ENCODE assay signal across 2 cellular contexts in the genomic region with DNA sequence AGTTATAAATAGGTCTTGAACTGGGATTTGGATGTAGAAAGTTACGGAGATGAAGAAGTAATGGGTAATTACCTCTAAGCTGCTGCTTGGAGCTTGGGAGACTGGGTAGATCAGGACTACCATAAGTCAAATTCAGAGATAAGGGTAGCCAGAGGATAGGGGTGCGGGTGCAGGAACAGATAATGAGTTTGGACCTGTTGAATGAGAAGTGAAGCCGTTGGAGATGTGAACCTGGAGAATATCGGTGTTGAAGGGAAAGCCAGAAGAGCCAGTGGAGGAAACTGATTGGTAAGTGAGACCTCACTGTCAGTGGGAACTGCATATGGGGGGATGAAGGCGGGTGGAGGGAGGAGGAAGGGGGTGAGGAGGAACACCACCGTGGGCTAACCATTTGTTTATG.
TF ChIP-seq lines count a peak whose summit lies in the region.

No MANE protein-coding gene starts in this region.

TF ChIP-seq in SK-N-SH, 30 proteins besides CTCF, POLR2A, EP300 and RAD21 (continued from another document):
- TF ChIP-seq, protein P1, sequence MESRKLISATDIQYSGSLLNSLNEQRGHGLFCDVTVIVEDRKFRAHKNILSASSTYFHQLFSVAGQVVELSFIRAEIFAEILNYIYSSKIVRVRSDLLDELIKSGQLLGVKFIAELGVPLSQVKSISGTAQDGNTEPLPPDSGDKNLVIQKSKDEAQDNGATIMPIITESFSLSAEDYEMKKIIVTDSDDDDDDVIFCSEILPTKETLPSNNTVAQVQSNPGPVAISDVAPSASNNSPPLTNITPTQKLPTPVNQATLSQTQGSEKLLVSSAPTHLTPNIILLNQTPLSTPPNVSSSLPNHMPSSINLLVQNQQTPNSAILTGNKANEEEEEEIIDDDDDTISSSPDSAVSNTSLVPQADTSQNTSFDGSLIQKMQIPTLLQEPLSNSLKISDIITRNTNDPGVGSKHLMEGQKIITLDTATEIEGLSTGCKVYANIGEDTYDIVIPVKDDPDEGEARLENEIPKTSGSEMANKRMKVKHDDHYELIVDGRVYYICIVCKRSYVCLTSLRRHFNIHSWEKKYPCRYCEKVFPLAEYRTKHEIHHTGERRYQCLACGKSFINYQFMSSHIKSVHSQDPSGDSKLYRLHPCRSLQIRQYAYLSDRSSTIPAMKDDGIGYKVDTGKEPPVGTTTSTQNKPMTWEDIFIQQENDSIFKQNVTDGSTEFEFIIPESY (IDR thresholded peaks at IDR 0.05; ENCODE audit: borderline replicate concordance, low read depth): no peak
- TF ChIP-seq POLR2AphosphoS5 (IDR thresholded peaks at IDR 0.05; ENCODE audit: low read depth, low read length): no peak
- TF ChIP-seq EZH2phosphoT487 (IDR thresholded peaks at IDR 0.05; ENCODE audit: borderline replicate concordance, low read depth): no peak
- TF ChIP-seq MEF2A (IDR thresholded peaks at IDR 0.05; ENCODE audit: borderline replicate concordance, low read depth): no peak
- TF ChIP-seq MXI1 (IDR thresholded peaks at IDR 0.05; ENCODE audit: low read depth, low read length): no peak
- TF ChIP-seq FOXM1 (IDR thresholded peaks at IDR 0.05; ENCODE audit: low read depth): no peak
- no peak for TF ChIP-seq TCF12 (IDR thresholded peaks at IDR 0.05)
- no peak for TF ChIP-seq NFIC (IDR thresholded peaks at IDR 0.05; ENCODE audit: borderline replicate concordance)
- TF ChIP-seq, protein P2, sequence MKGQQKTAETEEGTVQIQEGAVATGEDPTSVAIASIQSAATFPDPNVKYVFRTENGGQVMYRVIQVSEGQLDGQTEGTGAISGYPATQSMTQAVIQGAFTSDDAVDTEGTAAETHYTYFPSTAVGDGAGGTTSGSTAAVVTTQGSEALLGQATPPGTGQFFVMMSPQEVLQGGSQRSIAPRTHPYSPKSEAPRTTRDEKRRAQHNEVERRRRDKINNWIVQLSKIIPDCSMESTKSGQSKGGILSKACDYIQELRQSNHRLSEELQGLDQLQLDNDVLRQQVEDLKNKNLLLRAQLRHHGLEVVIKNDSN (IDR thresholded peaks at IDR 0.05; ENCODE audit: borderline replicate concordance, low read depth): no peak
- TF ChIP-seq TAF1 (IDR thresholded peaks at IDR 0.05; ENCODE audit: borderline replicate concordance, low read depth, low read length): no peak
- no peak for TF ChIP-seq RFX5 (IDR thresholded peaks at IDR 0.05; ENCODE audit: low read length)
- TF ChIP-seq YY1 (IDR thresholded peaks at IDR 0.05; ENCODE audit: low read depth): no peak
- no peak for TF ChIP-seq SMC3 (IDR thresholded peaks at IDR 0.05; ENCODE audit: low read depth, low read length)

TF ChIP-seq in WTC11, 78 proteins besides CTCF, POLR2A, EP300 and RAD21 (continued from another document):
- TF ChIP-seq, protein P3, sequence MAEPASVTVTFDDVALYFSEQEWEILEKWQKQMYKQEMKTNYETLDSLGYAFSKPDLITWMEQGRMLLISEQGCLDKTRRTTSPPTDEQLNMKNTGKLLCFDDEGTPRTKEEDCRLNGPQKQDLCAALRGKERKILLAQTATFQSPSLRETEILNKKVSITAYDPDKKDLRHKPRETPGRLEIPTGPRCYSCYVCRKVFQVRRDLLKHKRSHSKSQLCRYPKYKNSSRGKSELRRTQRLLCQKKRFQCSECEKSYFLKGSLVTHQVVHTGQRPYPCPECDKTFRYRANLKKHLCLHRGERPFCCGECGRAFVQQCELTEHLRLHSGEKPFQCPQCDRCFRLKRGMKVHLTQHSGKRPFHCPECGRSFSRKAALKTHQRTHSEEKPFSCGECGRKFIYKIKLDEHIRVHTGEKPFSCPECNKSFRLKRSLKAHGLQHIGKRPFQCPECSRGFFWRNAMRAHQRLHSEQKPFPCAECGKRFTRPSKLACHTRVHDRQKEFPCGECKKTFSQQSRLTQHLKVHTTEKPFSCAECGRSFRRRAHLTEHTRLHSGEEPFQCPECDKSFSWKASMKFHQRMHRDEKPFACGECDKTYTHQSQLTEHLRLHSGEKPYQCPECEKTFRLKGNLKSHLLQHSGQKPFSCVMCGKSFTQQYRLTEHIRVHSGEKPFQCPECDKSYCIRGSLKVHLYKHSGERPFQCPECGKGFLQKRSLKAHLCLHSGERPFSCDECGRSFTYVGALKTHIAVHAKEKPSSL (CRISPR knock-in tag; conservative IDR thresholded peaks at IDR 0.05): no peak
- TF ChIP-seq ZNF232 (CRISPR knock-in tag; IDR thresholded peaks at IDR 0.05) (no peak), ELF4 (CRISPR knock-in tag; IDR thresholded peaks at IDR 0.05; ENCODE audit: low read depth) (no peak), FOXK1 (CRISPR knock-in tag; IDR thresholded peaks at IDR 0.05) (no peak), MYBL2 (CRISPR knock-in tag; IDR thresholded peaks at IDR 0.05) (no peak)
TF ChIP-seq in WTC11: peak in this region for 0.
